17 cellular contexts compared by ENCODE assay signal in genomic region chr14:73293782-73294781, GRCh38. TPM values are rescaled to one million over a fixed set of nuclear protein-coding genes. Genes with fewer than 3 reads are reported as not detected.
A peak's percentile ranks its signal among the peaks of the same experiment; 100 is the strongest.
DNase-seq lines count a peak whose midpoint lies in the region; ATAC-seq and TF ChIP-seq lines count a peak whose summit lies in the region.
"Had no signal": no experiment of that assay in that cellular context is flagged by ENCODE, and none has a peak within 500 bp of the region (broad histone marks: within the 10 kb centered on the region; RNA-seq: fewer than 3 reads in every experiment).

No MANE protein-coding gene starts in this region.

- no CpG with 5 or more reads among the region's 12 CpGs for WGBS in trophoblast cell (ENCODE audit: extremely low coverage, insufficient coverage, insufficient read length)

- in situ Hi-C loops in KBM-7 (cut with MboI; ENCODE audit: low pct_unique_long_range_greater_than_20kb, low sequenced_read_pairs) = loop anchor here (10.0 kb wide), 1 partner anchor 181 kb away; no protein-coding TSS in a partner anchor

- H4K8ac ChIP-seq in trophoblast cell (ENCODE audit: low read depth, low read length) = no peak overlapping the region

- H3K27ac ChIP-seq in trophoblast cell (ENCODE audit: low read depth, low read length) = no peak overlapping the region
- H3K27ac ChIP-seq: RWPE1 had no signal

- no peak overlapping the region for H4K12ac ChIP-seq in trophoblast cell (ENCODE audit: low read depth, low read length)

- peaks cover 0 to 1% (median 0%) of the 10 kb centered on the region in 3 donors for H3K27me3 Mint-ChIP-seq in CD14-positive monocyte (ENCODE audit: low read depth in 3 of 3)
- peaks cover 4% of the 10 kb centered on the region; the same call in 1 of the 2 replicates for H3K27me3 Mint-ChIP-seq in HFFc6 (ENCODE audit: insufficient read depth)
- H3K27me3 Mint-ChIP-seq: CD4-positive, alpha-beta memory T cell had no signal

- H3K23ac ChIP-seq in trophoblast cell (ENCODE audit: low read length) = no peak overlapping the region

- H3K79me2 ChIP-seq in trophoblast cell (ENCODE audit: control insufficient read depth, insufficient read depth, low read length, poor library complexity) = no peaks in the 10 kb centered on the region

- H3K27ac Mint-ChIP-seq in CD14-positive monocyte (peak overlapping the region in 4 of 7 donors; percentile 10 to 77 (median 48)), HFFc6 (peak overlapping the region; percentile 20; the same call in 1 of the 2 replicates)

- H3K36me3 Mint-ChIP-seq in CD14-positive monocyte (peaks cover 61 to 73% of the 10 kb centered on the region in 2 donors), HFFc6 (ENCODE audit: low read depth) (peaks cover 16% of the 10 kb centered on the region)

- H3K4me3 Mint-ChIP-seq in CD14-positive monocyte (no peak overlapping the region), HFFc6 (no peak overlapping the region)
- H3K4me3 Mint-ChIP-seq: CD4-positive, alpha-beta memory T cell; H9 had no signal

- H3K4me2 ChIP-seq in trophoblast cell (ENCODE audit: low read length) = no peak overlapping the region

- H3K9me3 Mint-ChIP-seq in CD14-positive monocyte (no peaks in the 10 kb centered on the region), HFFc6 (no peaks in the 10 kb centered on the region)
- H3K9me3 Mint-ChIP-seq: CD4-positive, alpha-beta memory T cell; H9 had no signal

- no peak for DNase-seq in CD14-positive monocyte (ENCODE audit: low spot score)
- DNase-seq in HFFc6 = no peak
- DNase-seq in dermis blood vessel endothelial cell = peak; percentile 49
- peak; percentile 66 to 85 for DNase-seq in trophoblast cell
- DNase-seq in KBM-7 = no peak
- DNase-seq in sciatic nerve (ENCODE audit: low spot score) = no peak
- no peak for DNase-seq in activated naive CD4-positive, alpha-beta T cell (lab: John Stamatoyannopoulos, UW)
- DNase-seq: BE2C; CD4-positive, alpha-beta memory T cell; H9; NCI-H1694; NCI-H510A; OCI-M1; SIG-M5 had no signal

- no peak for ATAC-seq in sciatic nerve
- no peak for ATAC-seq in GM18907 (IDR thresholded peaks at IDR 0.05; ENCODE audit: unreplicated experiment)

- H3K27me3 ChIP-seq in trophoblast cell (ENCODE audit: insufficient read depth, low read length) = no peaks in the 10 kb centered on the region
- H3K27me3 ChIP-seq: BE2C had no signal

- no peak overlapping the region for H2BK12ac ChIP-seq in trophoblast cell (ENCODE audit: low read length)

- intact Hi-C loops in CD14-positive monocyte (cut with micrococcal nuclease) = loop anchor here in 1 of 2 donors (10.0 kb wide), 1 partner anchor 341 kb away; no protein-coding TSS in a partner anchor
- intact Hi-C loops in sciatic nerve (cut with DNase I) = loop anchor here (10.0 kb wide), 1 partner anchor 171 kb away; no protein-coding TSS in a partner anchor

- H2AFZ ChIP-seq in trophoblast cell (ENCODE audit: insufficient read depth, low read length, poor library complexity) = no peak overlapping the region

- no peak overlapping the region for H2AK5ac ChIP-seq in trophoblast cell (ENCODE audit: low read length)

- no peaks in the 10 kb centered on the region for H3K4me1 ChIP-seq in trophoblast cell (ENCODE audit: control insufficient read depth in 1 of 2, insufficient read depth in 2 of 2, low read length in 2 of 2)
- H3K4me1 ChIP-seq: BE2C had no signal

- no peak overlapping the region for H3K4ac ChIP-seq in trophoblast cell (ENCODE audit: low read depth, low read length)

- H3K14ac ChIP-seq in trophoblast cell (ENCODE audit: low read length) = no peak overlapping the region

- H2BK120ac ChIP-seq in trophoblast cell (ENCODE audit: insufficient read depth, low read length, poor library complexity) = no peak overlapping the region

- H3K18ac ChIP-seq in trophoblast cell (ENCODE audit: low read length) = no peak overlapping the region

- H3K9ac ChIP-seq in trophoblast cell (ENCODE audit: low read length) = no peak overlapping the region

- no peaks in the 10 kb centered on the region for H3K79me1 ChIP-seq in trophoblast cell (ENCODE audit: low read length)

- H3K36me3 ChIP-seq in trophoblast cell (ENCODE audit: control insufficient read depth in 1 of 2, insufficient read depth in 2 of 2, low read length in 2 of 2) = peaks cover 4 to 16% of the 10 kb centered on the region in 2 experiments

- no peak overlapping the region for H2BK5ac ChIP-seq in trophoblast cell (ENCODE audit: low read depth, low read length, poor library complexity)

- H3K4me3 ChIP-seq in trophoblast cell (ENCODE audit: low read depth, low read length) = no peak overlapping the region
- H3K4me3 ChIP-seq: GM12878 had no signal

- no peaks in the 10 kb centered on the region for H3K9me3 ChIP-seq in trophoblast cell (ENCODE audit: insufficient read depth, low read depth, low read length)
- H3K9me3 ChIP-seq: BE2C had no signal

- no peak for TF ChIP-seq CTCF in CD14-positive monocyte (IDR thresholded peaks at IDR 0.05)
- TF ChIP-seq CTCF in HFFc6 (IDR thresholded peaks at IDR 0.05) = no peak

- no peak overlapping the region for H4K91ac ChIP-seq in trophoblast cell (ENCODE audit: low read depth, low read length)

- H3K4me1 Mint-ChIP-seq in CD14-positive monocyte (no peaks in the 10 kb centered on the region), HFFc6 (ENCODE audit: low read depth) (peaks cover 23% of the 10 kb centered on the region)

RNA-seq across cellular contexts. Expression of gene PAPLN, which starts 56.8 kb away (rescaled TPM):
- polyA plus RNA-seq in CD14-positive monocyte = under 1 TPM; 0.58 to 0.73 TPM
- total RNA-seq in HFFc6 (2021; fragmentation: NEBNext Ultra II Directional; extraction: Animal tissue kit (Norgen Biotek cat#: 25700)) = 1 to 10 TPM; 1.5 to 3.0 (median 2.3) TPM
- total RNA-seq in dermis blood vessel endothelial cell (30.6 and 60.1 TPM in 2 replicates), sciatic nerve (115 TPM)
- polyA plus RNA-seq in trophoblast cell (2013) = 0.25 and 0.26 TPM in 2 replicates

Comparison
In these comparisons a context has a peak if more than half of its experiments do, and no peak if none do; other contexts are left out.
1. DNase-seq: peak in dermis blood vessel endothelial cell (single experiment) and trophoblast cell (2 of 2); none in CD14-positive monocyte (single experiment), HFFc6 (single experiment), KBM-7 (single experiment), sciatic nerve (single experiment) and activated naive CD4-positive, alpha-beta T cell (0 of 4).